22 cellular contexts compared by ENCODE assay signal in genomic region chrX:9458516-9459078, GRCh38. TPM values are rescaled to one million over a fixed set of nuclear protein-coding genes. Genes with fewer than 3 reads are reported as not detected.
DNase-seq lines count a peak whose midpoint lies in the region; ATAC-seq and TF ChIP-seq lines count a peak whose summit lies in the region.
"Had no signal": no experiment of that assay in that cellular context is flagged by ENCODE, and none has a peak within 500 bp of the region (broad histone marks: within the 10 kb centered on the region; RNA-seq: fewer than 3 reads in every experiment).

No MANE protein-coding gene starts in this region.

- TF ChIP-seq CTCF in WERI-Rb-1 (IDR thresholded peaks at IDR 0.05; ENCODE audit: low read depth, low read length) (no peak), hepatocyte (IDR thresholded peaks at IDR 0.05; ENCODE audit: poor library complexity) (no peak), GM13977 (IDR thresholded peaks at IDR 0.05; ENCODE audit: extremely low read depth, insufficient read depth, missing control alignments) (no peak)

- no peak overlapping the region for H3K27ac ChIP-seq in CD4-positive, CD25-positive, alpha-beta regulatory T cell (ENCODE audit: insufficient read depth, low read length, poor library complexity, severe bottlenecking)
- no peak overlapping the region for H3K27ac ChIP-seq in CD4-positive, alpha-beta memory T cell (ENCODE audit: low read depth, low read length)
- H3K27ac ChIP-seq in WERI-Rb-1 = 0 out of 2 replicates have a peak overlapping the region, but pooled peaks have one; percentile 43
- H3K27ac ChIP-seq in hepatocyte = peak overlapping the region; percentile 45
- H3K27ac ChIP-seq: BLaER1 treated with 17β-estradiol and CSF1 and Interleukin-3, amounts not matched to agents 10 nM and 100 nM; GM23248; HL-60 had no signal

- no peak overlapping the region for H3K4me3 ChIP-seq in CD4-positive, CD25-positive, alpha-beta regulatory T cell (ENCODE audit: low read depth, low read length)
- H3K4me3 ChIP-seq in CD4-positive, alpha-beta memory T cell (ENCODE audit: low read length in 2 of 2) = no peak overlapping the region
- H3K4me3 ChIP-seq in WERI-Rb-1 (ENCODE audit: low read depth, low read length) (no peak overlapping the region), hepatocyte (no peak overlapping the region)
- H3K4me3 ChIP-seq: BLaER1 treated with 17β-estradiol and CSF1 and Interleukin-3, amounts not matched to agents 10 nM and 100 nM; GM23248; HAP-1 had no signal

- peak overlapping the region; percentile 26 to 80 (median 26) for H3K27ac Mint-ChIP-seq in CD4-positive, CD25-positive, alpha-beta regulatory T cell
- peak overlapping the region in 6 of 7 donors; percentile 56 to 69 (median 64) for H3K27ac Mint-ChIP-seq in CD4-positive, alpha-beta memory T cell

- POLR2A ChIA-PET in CD4-positive, alpha-beta memory T cell (lab: Charles Lee; ENCODE audit: partially characterized antibody) = no interaction called here

- 55% methylated on average over 2 of the region's 2 CpGs for WGBS in hepatocyte (ENCODE audit: low lambda C conversion rate, missing lambda C conversion rate)

- H3K27me3 ChIP-seq in CD4-positive, CD25-positive, alpha-beta regulatory T cell (ENCODE audit: control insufficient read depth, insufficient read depth, low read length) = no peaks in the 10 kb centered on the region
- no peaks in the 10 kb centered on the region for H3K27me3 ChIP-seq in CD4-positive, alpha-beta memory T cell (ENCODE audit: insufficient read depth, low read length)
- H3K27me3 ChIP-seq in WERI-Rb-1 (ENCODE audit: insufficient read depth, low read depth, severe bottlenecking) (peaks cover 18% of the 10 kb centered on the region), hepatocyte (no peaks in the 10 kb centered on the region)
- H3K27me3 ChIP-seq: BLaER1 treated with 17β-estradiol and CSF1 and Interleukin-3, amounts not matched to agents 10 nM and 100 nM had no signal

- no peak for ATAC-seq in CD4-positive, CD25-positive, alpha-beta regulatory T cell (ENCODE audit: low read depth in 2 of 2)
- ATAC-seq: Right ventricle myocardium inferior had no signal

- H3K9me3 Mint-ChIP-seq in CD4-positive, CD25-positive, alpha-beta regulatory T cell = peaks cover 0 to 2% (median 0%) of the 10 kb centered on the region in 7 donors
- H3K9me3 Mint-ChIP-seq in CD4-positive, alpha-beta memory T cell = peaks cover 0 to 5% (median 0%) of the 10 kb centered on the region in 8 donors

- H3K36me3 Mint-ChIP-seq in CD4-positive, CD25-positive, alpha-beta regulatory T cell = no peaks in the 10 kb centered on the region
- H3K36me3 Mint-ChIP-seq in CD4-positive, alpha-beta memory T cell = peaks cover 0 to 5% of the 10 kb centered on the region in 2 donors

- CTCF ChIA-PET in CD4-positive, alpha-beta memory T cell (lab: Charles Lee; ENCODE audit: partially characterized antibody) = interaction anchor here (1.0 kb wide), 1 partner anchor 114 kb away, joined by 4 read pairs; no protein-coding TSS in a partner anchor

- H2AFZ ChIP-seq in hepatocyte = no peak overlapping the region
- H2AFZ ChIP-seq: GM23248 had no signal

- H3K27me3 Mint-ChIP-seq in CD4-positive, CD25-positive, alpha-beta regulatory T cell = peaks cover 8% of the 10 kb centered on the region
- H3K27me3 Mint-ChIP-seq in CD4-positive, alpha-beta memory T cell = peaks cover 0 to 4% of the 10 kb centered on the region in 2 donors

- H3K4me3 Mint-ChIP-seq in CD4-positive, CD25-positive, alpha-beta regulatory T cell = no peak overlapping the region
- H3K4me3 Mint-ChIP-seq in CD4-positive, alpha-beta memory T cell = no peak overlapping the region

- H3K9me2 ChIP-seq in hepatocyte (replicated peaks; ENCODE audit: insufficient read depth) = no peaks in the 10 kb centered on the region

- H4K20me1 ChIP-seq in hepatocyte (ENCODE audit: insufficient read depth, poor library complexity, severe bottlenecking) = no peaks in the 10 kb centered on the region
- H4K20me1 ChIP-seq: BLaER1 treated with 17β-estradiol and CSF1 and Interleukin-3, amounts not matched to agents 10 nM and 100 nM had no signal

- in situ Hi-C loops in GM13977 (cut with MboI; ENCODE audit: low pct_unique_long_range_greater_than_20kb, low sequenced_read_pairs, unreplicated experiment) = loop anchor here (25.0 kb wide), 1 partner anchor 229 kb away; no protein-coding TSS in a partner anchor

- H3K4me1 ChIP-seq in CD4-positive, CD25-positive, alpha-beta regulatory T cell (ENCODE audit: control insufficient read depth, insufficient read depth, low read length, poor library complexity, severe bottlenecking) = peaks cover 27% of the 10 kb centered on the region
- H3K4me1 ChIP-seq in CD4-positive, alpha-beta memory T cell (ENCODE audit: insufficient read depth, low read length) = peaks cover 52% of the 10 kb centered on the region
- H3K4me1 ChIP-seq in hepatocyte (ENCODE audit: insufficient read depth) = peaks cover 11% of the 10 kb centered on the region

- no peaks in the 10 kb centered on the region for H3K9me3 ChIP-seq in CD4-positive, CD25-positive, alpha-beta regulatory T cell (ENCODE audit: control insufficient read depth in 2 of 2, low read length in 2 of 2)
- H3K9me3 ChIP-seq in CD4-positive, alpha-beta memory T cell (ENCODE audit: control insufficient read depth in 1 of 2, low read length in 2 of 2) = no peaks in the 10 kb centered on the region
- no peaks in the 10 kb centered on the region for H3K9me3 ChIP-seq in WERI-Rb-1 (ENCODE audit: severe bottlenecking)
- no peaks in the 10 kb centered on the region for H3K9me3 ChIP-seq in hepatocyte (ENCODE audit: low read depth)
- H3K9me3 ChIP-seq: HAP-1 had no signal

- H3K4me1 Mint-ChIP-seq in CD4-positive, CD25-positive, alpha-beta regulatory T cell = peaks cover 17 to 54% (median 27%) of the 10 kb centered on the region in 4 donors
- peaks cover 27 to 52% (median 39%) of the 10 kb centered on the region in 4 donors for H3K4me1 Mint-ChIP-seq in CD4-positive, alpha-beta memory T cell

- intact Hi-C loops in CD4-positive, alpha-beta memory T cell (cut with micrococcal nuclease) = no loop called here

- no peaks in the 10 kb centered on the region for H3K36me3 ChIP-seq in CD4-positive, CD25-positive, alpha-beta regulatory T cell (ENCODE audit: control insufficient read depth, insufficient read depth, low read length)
- no peaks in the 10 kb centered on the region for H3K36me3 ChIP-seq in CD4-positive, alpha-beta memory T cell (ENCODE audit: insufficient read depth, low read length)
- H3K36me3 ChIP-seq in WERI-Rb-1 = no peaks in the 10 kb centered on the region
- H3K36me3 ChIP-seq in hepatocyte (replicated peaks; ENCODE audit: insufficient read depth, low read depth) = no peaks in the 10 kb centered on the region
- H3K36me3 ChIP-seq: BLaER1 treated with 17β-estradiol and CSF1 and Interleukin-3, amounts not matched to agents 10 nM and 100 nM; HAP-1 had no signal

- no peak for DNase-seq in CD4-positive, CD25-positive, alpha-beta regulatory T cell
- DNase-seq in CD4-positive, alpha-beta memory T cell = no peak
- DNase-seq in WERI-Rb-1 = peak; percentile 22
- DNase-seq in hepatocyte (ENCODE audit: low spot score) = no peak
- no peak for DNase-seq in NCI-H1930 (lab: John Stamatoyannopoulos, UW)
- no peak for DNase-seq in activated gamma-delta T cell (lab: John Stamatoyannopoulos, UW)
- DNase-seq in GM13977 (ENCODE audit: low spot score) = no peak
- DNase-seq: COR-L47; DMS153; GF-D8; GM23248; IMR-90; Karpas-422; NCI-H1417 treated with DMSO at 0.1 percent for 48 hours; NCI-H187 treated with DMSO at 0.1 percent for 48 hours; NCI-H345; NCI-H526 treated with DMSO at 0.1 percent for 48 hours; NK-92 treated with Interleukin-12 subunit alpha and Interleukin-12 subunit beta, amount 100 ng/mL, for 24 hours had no signal

- H3K79me2 ChIP-seq in hepatocyte = no peaks in the 10 kb centered on the region

- H3K4me2 ChIP-seq in hepatocyte = no peak overlapping the region
- H3K4me2 ChIP-seq: BLaER1 treated with 17β-estradiol and CSF1 and Interleukin-3, amounts not matched to agents 10 nM and 100 nM had no signal

RNA-seq across cellular contexts. Expression of gene TBL1X, which starts 6.3 kb away (rescaled TPM):
- total RNA-seq in CD4-positive, CD25-positive, alpha-beta regulatory T cell = 23.4 TPM
- polyA plus RNA-seq in CD4-positive, CD25-positive, alpha-beta regulatory T cell = 10 to 100 TPM in 3 of 4 donors, 1 to 10 TPM in 1; 6.7 to 14.8 (median 12.5) TPM
- total RNA-seq in CD4-positive, alpha-beta memory T cell = 10 to 100 TPM; 48.1 to 50.5 TPM
- polyA plus RNA-seq in CD4-positive, alpha-beta memory T cell = 10 to 100 TPM in 1 of 2 donors, 1 to 10 TPM in 1; 6.1 to 20.4 TPM
- total RNA-seq in hepatocyte = 14.9 and 18.6 TPM in 2 replicates
- 12.3 and 16.0 TPM in 2 replicates for polyA plus RNA-seq in hepatocyte

Comparison
In these comparisons a context has a peak if more than half of its experiments do, and no peak if none do; other contexts are left out.
1. H3K27ac ChIP-seq: peak in WERI-Rb-1 (single experiment) and hepatocyte (single experiment); none in CD4-positive, CD25-positive, alpha-beta regulatory T cell (single experiment) and CD4-positive, alpha-beta memory T cell (single experiment).